Comparison of ENCODE assay signal across 1 cellular context in the genomic region with DNA sequence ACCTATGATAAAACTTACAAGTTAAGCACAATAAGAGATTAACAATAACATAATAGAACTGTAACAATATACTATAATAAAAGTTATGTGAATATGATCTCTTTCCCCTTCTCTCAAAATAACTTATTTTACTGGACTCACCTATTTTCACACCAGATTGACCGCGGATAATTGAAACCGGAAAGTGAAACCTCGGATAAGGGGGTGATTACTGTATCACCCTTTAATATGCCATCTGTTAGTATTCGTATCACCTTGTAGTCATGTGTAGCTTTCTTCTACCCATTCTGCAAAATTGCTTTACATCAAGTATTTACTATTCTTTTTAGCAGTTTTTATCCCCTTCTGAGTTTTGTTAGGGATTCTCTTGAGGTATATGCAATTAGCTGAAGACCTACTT.
TF ChIP-seq lines count a peak whose summit lies in the region.

No MANE protein-coding gene starts in this region.

TF ChIP-seq in IMR-90, 13 proteins besides CTCF, POLR2A, EP300 and RAD21:
- no peak for TF ChIP-seq CHD1 (IDR thresholded peaks at IDR 0.05; ENCODE audit: low read depth, low read length)
- TF ChIP-seq BHLHE40 (IDR thresholded peaks at IDR 0.05; ENCODE audit: low read depth, low read length), result no peak
- TF ChIP-seq, protein P1, sequence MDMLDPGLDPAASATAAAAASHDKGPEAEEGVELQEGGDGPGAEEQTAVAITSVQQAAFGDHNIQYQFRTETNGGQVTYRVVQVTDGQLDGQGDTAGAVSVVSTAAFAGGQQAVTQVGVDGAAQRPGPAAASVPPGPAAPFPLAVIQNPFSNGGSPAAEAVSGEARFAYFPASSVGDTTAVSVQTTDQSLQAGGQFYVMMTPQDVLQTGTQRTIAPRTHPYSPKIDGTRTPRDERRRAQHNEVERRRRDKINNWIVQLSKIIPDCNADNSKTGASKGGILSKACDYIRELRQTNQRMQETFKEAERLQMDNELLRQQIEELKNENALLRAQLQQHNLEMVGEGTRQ (IDR thresholded peaks at IDR 0.05; ENCODE audit: low read depth, low read length), result no peak
